In genomic region chr3:124529826-124530571, GRCh38 we compare ENCODE assay signal across 16 cellular contexts.
DNase-seq lines count a peak whose midpoint lies in the region; ATAC-seq, FAIRE-seq and TF ChIP-seq lines count a peak whose summit lies in the region.
"Had no signal": no experiment of that assay in that cellular context is flagged by ENCODE, and none has a peak within 500 bp of the region (broad histone marks: within the 10 kb centered on the region; RNA-seq: fewer than 3 reads in every experiment).

No MANE protein-coding gene starts in this region.

- H3K4me3 Mint-ChIP-seq in natural killer cell treated with Interleukin-12 subunit alpha and Interleukin-12 subunit beta and Interleukin-15 and Interleukin-18, amount 100 ng/mL, for 72 hours, result no peak overlapping the region

- peaks cover 20 to 27% of the 10 kb centered on the region in 2 donors for H3K27me3 Mint-ChIP-seq in natural killer cell treated with Interleukin-12 subunit alpha and Interleukin-12 subunit beta and Interleukin-15 and Interleukin-18, amount 100 ng/mL, for 72 hours

- no peaks in the 10 kb centered on the region for H3K36me3 ChIP-seq in body of pancreas (replicated peaks in 1 of 2; ENCODE audit: insufficient read depth in 1 of 2, low read depth in 2 of 2)
- H3K36me3 ChIP-seq: esophagus squamous epithelium, prostate gland, tibial nerve had no signal

- CTCF ChIA-PET in A549 (lab: Yijun Ruan, JAX), result interaction anchor here (0.8 to 1.9 kb wide), 4 partner anchors 13 to 159 kb away, joined by 3 to 8 read pairs (median 4); no protein-coding TSS in a partner anchor

- intact Hi-C loops in body of pancreas (cut with DNase I), result no loop called here

- H3K4me1 ChIP-seq in A549, result peaks cover 3% of the 10 kb centered on the region; the same call in 1 of the 3 replicates
- H3K4me1 ChIP-seq in body of pancreas, result no peaks in the 10 kb centered on the region
- H3K4me1 ChIP-seq: esophagus squamous epithelium, prostate gland, tibial nerve had no signal

- no peaks in the 10 kb centered on the region for H3K9me3 Mint-ChIP-seq in natural killer cell treated with Interleukin-12 subunit alpha and Interleukin-12 subunit beta and Interleukin-15 and Interleukin-18, amount 100 ng/mL, for 72 hours

- no peak for TF ChIP-seq EP300 in A549 (IDR thresholded peaks at IDR 0.05)

- TF ChIP-seq CTCF in A549 (IDR thresholded peaks at IDR 0.05), result no peak
- no peak for TF ChIP-seq CTCF in body of pancreas (IDR thresholded peaks at IDR 0.05)

- DNase-seq in A549 (ENCODE audit: low read depth in 1 of 2, low spot score in 1 of 2) (peak in 1 of 2 experiments; percentile 25), HT-29 (ENCODE audit: low spot score) (peak; percentile 66), body of pancreas (peak in 3 of 4 donors; percentile 17 to 25 (median 20)), kidney glomerular epithelial cell (lab: John Stamatoyannopoulos, UW) (peak; percentile 43), NAMALWA (ENCODE audit: low spot score) (no peak)
- no peak for DNase-seq in natural killer cell treated with Interleukin-12 subunit alpha and Interleukin-12 subunit beta and Interleukin-15 and Interleukin-18, amount 100 ng/mL, for 72 hours (ENCODE audit: low spot score)
- DNase-seq: ACHN, DMS79, esophagus squamous epithelium, NCI-H2171 had no signal

- no peaks in the 10 kb centered on the region for H3K4me1 Mint-ChIP-seq in natural killer cell treated with Interleukin-12 subunit alpha and Interleukin-12 subunit beta and Interleukin-15 and Interleukin-18, amount 100 ng/mL, for 72 hours (ENCODE audit: low read depth in 2 of 2)

- no peak for TF ChIP-seq RAD21 in A549 (conservative IDR thresholded peaks at IDR 0.05 in 1 of 2, IDR thresholded peaks at IDR 0.05 in 1 of 2)

- WGBS in A549 (ENCODE audit: missing lambda C conversion rate), result 32% methylated on average over 3 of the region's 3 CpGs
- 76 to 79% methylated on average over 3 of the region's 3 CpGs for WGBS in body of pancreas, 2 donors

- H3K9me3 ChIP-seq in A549, result 0 out of 3 replicates have a peak, but pooled peaks cover 4% of the 10 kb centered on the region
- H3K9me3 ChIP-seq in body of pancreas, result no peaks in the 10 kb centered on the region
- H3K9me3 ChIP-seq: esophagus squamous epithelium, prostate gland, tibial nerve had no signal

- no peak for FAIRE-seq in A549 (lab: Jason Lieb, UNC)
- FAIRE-seq: colon had no signal

- H3K27ac ChIP-seq in A549, result no peak overlapping the region
- H3K27ac ChIP-seq in body of pancreas, result no peak overlapping the region
- H3K27ac ChIP-seq: esophagus squamous epithelium, prostate gland, tibial nerve had no signal

- no peak overlapping the region for H3K27ac Mint-ChIP-seq in natural killer cell treated with Interleukin-12 subunit alpha and Interleukin-12 subunit beta and Interleukin-15 and Interleukin-18, amount 100 ng/mL, for 72 hours

- TF ChIP-seq POLR2A in A549 (IDR thresholded peaks at IDR 0.05; ENCODE audit: low read length), result no peak
- no peak for TF ChIP-seq POLR2A in body of pancreas (IDR thresholded peaks at IDR 0.05)

- no peak overlapping the region for H3K4me3 ChIP-seq in A549
- H3K4me3 ChIP-seq in body of pancreas, result no peak overlapping the region
- H3K4me3 ChIP-seq: esophagus squamous epithelium, prostate gland, tibial nerve had no signal

- H3K27me3 ChIP-seq in body of pancreas, result no peaks in the 10 kb centered on the region
- H3K27me3 ChIP-seq: esophagus squamous epithelium, tibial nerve had no signal

- POLR2A ChIA-PET in A549 (lab: Yijun Ruan, JAX), result no interaction called here

- no peaks in the 10 kb centered on the region for H3K36me3 Mint-ChIP-seq in natural killer cell treated with Interleukin-12 subunit alpha and Interleukin-12 subunit beta and Interleukin-15 and Interleukin-18, amount 100 ng/mL, for 72 hours

- no peak for ATAC-seq in A549
- peak; percentile 71 for ATAC-seq in body of pancreas
- ATAC-seq in GM19397 (IDR thresholded peaks at IDR 0.05; ENCODE audit: unreplicated experiment), result no peak
- ATAC-seq in natural killer cell treated with Interleukin-12 subunit alpha and Interleukin-12 subunit beta and Interleukin-15 and Interleukin-18, amount 100 ng/mL, for 72 hours, result no peak
- no peak for ATAC-seq in HG02763 (IDR thresholded peaks at IDR 0.05; ENCODE audit: unreplicated experiment)
- ATAC-seq: activated CD4-positive, CD25-positive, alpha-beta regulatory T cell treated with anti-CD3 and anti-CD28 coated beads, Interleukin-2, amount 50 U/mL, for 24 hours had no signal

- no peak overlapping the region for H3K4me2 ChIP-seq in A549

TF ChIP-seq in A549, 52 proteins besides CTCF, POLR2A, EP300 and RAD21:
- peak; percentile 27; the same call in 1 of the 2 replicates for TF ChIP-seq CBX8 (IDR thresholded peaks at IDR 0.05)
- no peak for TF ChIP-seq RFX5 (IDR thresholded peaks at IDR 0.05)
- TF ChIP-seq FOSL2 (IDR thresholded peaks at IDR 0.05), result no peak
- TF ChIP-seq FOSL2 (CRISPR knock-in tag; IDR thresholded peaks at IDR 0.05), result no peak

Comparison
In these comparisons a context has a peak if more than half of its experiments do, and no peak if none do; other contexts are left out.
1. DNase-seq: peak in HT-29 (single experiment), body of pancreas (3 of 4) and kidney glomerular epithelial cell (single experiment); none in NAMALWA (single experiment) and natural killer cell treated with Interleukin-12 subunit alpha and Interleukin-12 subunit beta and Interleukin-15 and Interleukin-18, amount 100 ng/mL, for 72 hours (single experiment).